Comparison of ENCODE assay signal across 1 cellular context in genomic region chr2:65130440-65131175, GRCh38.
TF ChIP-seq lines count a peak whose summit lies in the region.

No MANE protein-coding gene starts in this region.

TF ChIP-seq in HepG2, 621 proteins besides CTCF, POLR2A, EP300 and RAD21 (continued from another document and continues in another):
- TF ChIP-seq HMGXB4 (CRISPR knock-in tag; IDR thresholded peaks at IDR 0.05; ENCODE audit: borderline replicate concordance in 1 of 2, low read depth in 1 of 2) (peak in 1 of 2 experiments; percentile 8; a peak in 1 of 4 replicates), PLSCR1 (CRISPR knock-in tag; IDR thresholded peaks at IDR 0.05; ENCODE audit: borderline replicate concordance) (no peak), KLF11 (CRISPR knock-in tag; IDR thresholded peaks at IDR 0.05) (0 out of 2 replicates have a peak, but pooled peaks have one; percentile 61), ZNF333 (CRISPR knock-in tag; IDR thresholded peaks at IDR 0.05; ENCODE audit: borderline replicate concordance) (0 out of 2 replicates have a peak, but pooled peaks have one; percentile 42), NRL (CRISPR knock-in tag; IDR thresholded peaks at IDR 0.05; ENCODE audit: borderline replicate concordance) (no peak), HNRNPK (IDR thresholded peaks at IDR 0.05; ENCODE audit: low read depth, low read length, poor library complexity, severe bottlenecking) (peak; percentile 17), PRDM15 (CRISPR knock-in tag; IDR thresholded peaks at IDR 0.05) (no peak), TARDBP (CRISPR knock-in tag; IDR thresholded peaks at IDR 0.05) (peak; percentile 39; the same call in 1 of the 2 replicates), SRY (CRISPR knock-in tag; IDR thresholded peaks at IDR 0.05) (no peak), ZNF512 (CRISPR knock-in tag; IDR thresholded peaks at IDR 0.05) (0 out of 2 replicates have a peak, but pooled peaks have one; percentile 68), ZIK1 (CRISPR knock-in tag; IDR thresholded peaks at IDR 0.05; ENCODE audit: borderline replicate concordance, low read depth) (0 out of 2 replicates have a peak, but pooled peaks have one; percentile 21), ZNF143 (CRISPR knock-in tag; IDR thresholded peaks at IDR 0.05) (no peak), NFYC (CRISPR knock-in tag; IDR thresholded peaks at IDR 0.05) (no peak), ZSCAN25 (CRISPR knock-in tag; IDR thresholded peaks at IDR 0.05) (no peak; the same call in 1 of the 2 replicates), ZNF704 (CRISPR knock-in tag; IDR thresholded peaks at IDR 0.05; ENCODE audit: borderline replicate concordance) (no peak), ELK4 (CRISPR knock-in tag; IDR thresholded peaks at IDR 0.05; ENCODE audit: borderline replicate concordance) (no peak), ADNP (CRISPR knock-in tag; IDR thresholded peaks at IDR 0.05) (peak; percentile 87), BRD4 (CRISPR knock-in tag; IDR thresholded peaks at IDR 0.05) (0 out of 2 replicates have a peak, but pooled peaks have one; percentile 52), CENPT (CRISPR knock-in tag; IDR thresholded peaks at IDR 0.05; ENCODE audit: low read depth) (no peak), FOXK2 (IDR thresholded peaks at IDR 0.05) (no peak), TRAFD1 (CRISPR knock-in tag; IDR thresholded peaks at IDR 0.05; ENCODE audit: borderline replicate concordance) (no peak), ZBTB2 (CRISPR knock-in tag; IDR thresholded peaks at IDR 0.05; ENCODE audit: low read depth) (peak; percentile 94), MZF1 (CRISPR knock-in tag; IDR thresholded peaks at IDR 0.05; ENCODE audit: borderline replicate concordance) (no peak), DZIP1 (CRISPR knock-in tag; IDR thresholded peaks at IDR 0.05) (no peak), MTF2 (CRISPR knock-in tag; IDR thresholded peaks at IDR 0.05; ENCODE audit: borderline replicate concordance) (0 out of 2 replicates have a peak, but pooled peaks have one; percentile 67), ZMAT5 (CRISPR knock-in tag; IDR thresholded peaks at IDR 0.05; ENCODE audit: borderline replicate concordance, low read depth) (no peak), PHF8 (CRISPR knock-in tag; IDR thresholded peaks at IDR 0.05) (peak; percentile 13; the same call in 1 of the 2 replicates), HNRNPH1 (optimal IDR thresholded peaks at IDR 0.05; ENCODE audit: low read depth, low read length) (peak; percentile 77), NFE2 (CRISPR knock-in tag; IDR thresholded peaks at IDR 0.05) (no peak), GATA4 (IDR thresholded peaks at IDR 0.05; ENCODE audit: borderline replicate concordance, low read depth) (no peak), SMARCE1 (IDR thresholded peaks at IDR 0.05; ENCODE audit: borderline replicate concordance) (no peak), ZNF12 (CRISPR knock-in tag; IDR thresholded peaks at IDR 0.05) (peak; percentile 53; the same call in 1 of the 2 replicates), ZMYM3 (CRISPR knock-in tag; IDR thresholded peaks at IDR 0.05) (peak; percentile 99), SRF (IDR thresholded peaks at IDR 0.05; ENCODE audit: low read depth, low read length) (no peak; the same call in 1 of the 2 replicates), ISL2 (CRISPR knock-in tag; IDR thresholded peaks at IDR 0.05) (no peak), CHD2 (IDR thresholded peaks at IDR 0.05; ENCODE audit: low read depth, low read length) (no peak), ZNF552 (CRISPR knock-in tag; IDR thresholded peaks at IDR 0.05; ENCODE audit: borderline replicate concordance) (no peak), PATZ1 (CRISPR knock-in tag; IDR thresholded peaks at IDR 0.05) (peak; percentile 57; the same call in 1 of the 2 replicates), ZBTB26 (CRISPR knock-in tag; IDR thresholded peaks at IDR 0.05; ENCODE audit: borderline replicate concordance) (no peak)
